ENCODE assay signal across 8 cellular contexts in genomic region chr1:41662061-41662655, GRCh38.
DNase-seq lines count a peak whose midpoint lies in the region; ATAC-seq and TF ChIP-seq lines count a peak whose summit lies in the region.

No MANE protein-coding gene starts in this region.

- H3K27me3 Mint-ChIP-seq in WTC11 (ENCODE audit: low read depth): peaks cover 53% of the 10 kb centered on the region

- TF ChIP-seq CTCF in WTC11 (IDR thresholded peaks at IDR 0.05): no peak

- no peaks in the 10 kb centered on the region for H3K9me3 Mint-ChIP-seq in WTC11

- POLR2A ChIA-PET in WTC11 (lab: Charles Lee): interaction anchor here (0.6 kb wide), 1 partner anchor 1384 kb away, joined by 4 read pairs; no protein-coding TSS in a partner anchor

- in situ Hi-C loops in KBM-7 (cut with MboI; ENCODE audit: low pct_unique_long_range_greater_than_20kb, low sequenced_read_pairs): no loop called here

- DNase-seq in DMS114 treated with DMSO at 0.1 percent for 48 hours (lab: John Stamatoyannopoulos, UW; ENCODE audit: unreplicated experiment): peak; percentile 60
- peak; percentile 68 for DNase-seq in KBM-7
- peak; percentile 53 for DNase-seq in WTC11 (ENCODE audit: low spot score)
- peak in 34 of 61 donors; percentile 9 to 72 (median 32) for DNase-seq in caudate nucleus (lab: John Stamatoyannopoulos, UW)
- DNase-seq in kidney tubule cell (ENCODE audit: low spot score): peak; percentile 66
- DNase-seq in stimulated activated CD4-positive, alpha-beta T cell treated with anti-CD3 and anti-CD28 coated beads, Interleukin-2, amount 100 ng/mL, for 4 hours (ENCODE audit: low read depth): peak; percentile 77

- H3K36me3 Mint-ChIP-seq in WTC11: no peaks in the 10 kb centered on the region

- H3K4me3 Mint-ChIP-seq in WTC11: peak overlapping the region; percentile 39; the same call in 1 of the 2 replicates

- peak overlapping the region; percentile 70 for H3K27ac ChIP-seq in caudate nucleus (ENCODE audit: low read depth, low read length)

- CTCF ChIA-PET in WTC11 (lab: Charles Lee): interaction anchor here (0.8 kb wide), 1 partner anchor 149 kb away, joined by 3 read pairs; no protein-coding TSS in a partner anchor

- no peak overlapping the region for H3K27ac Mint-ChIP-seq in WTC11

- peaks cover 11% of the 10 kb centered on the region for H3K4me1 Mint-ChIP-seq in WTC11

- ATAC-seq in GM21447 (IDR thresholded peaks at IDR 0.05; ENCODE audit: unreplicated experiment): peak; percentile 59
- ATAC-seq in WTC11: peak; percentile 67
- ATAC-seq in HG03457 (IDR thresholded peaks at IDR 0.05; ENCODE audit: unreplicated experiment): no peak

TF ChIP-seq in WTC11, 78 proteins besides CTCF, POLR2A, EP300 and RAD21:
- no peak for TF ChIP-seq NFATC4 (CRISPR knock-in tag; IDR thresholded peaks at IDR 0.05)
- TF ChIP-seq ZBTB43 (CRISPR knock-in tag; IDR thresholded peaks at IDR 0.05): no peak
- TF ChIP-seq CBFB (CRISPR knock-in tag; IDR thresholded peaks at IDR 0.05; ENCODE audit: low read depth): no peak
- TF ChIP-seq MYBL2 (CRISPR knock-in tag; IDR thresholded peaks at IDR 0.05): no peak
- TF ChIP-seq ZNF396 (CRISPR knock-in tag; IDR thresholded peaks at IDR 0.05; ENCODE audit: borderline replicate concordance): no peak
- no peak for TF ChIP-seq ZBTB21 (CRISPR knock-in tag; IDR thresholded peaks at IDR 0.05; ENCODE audit: borderline replicate concordance)
- TF ChIP-seq, protein P1, sequence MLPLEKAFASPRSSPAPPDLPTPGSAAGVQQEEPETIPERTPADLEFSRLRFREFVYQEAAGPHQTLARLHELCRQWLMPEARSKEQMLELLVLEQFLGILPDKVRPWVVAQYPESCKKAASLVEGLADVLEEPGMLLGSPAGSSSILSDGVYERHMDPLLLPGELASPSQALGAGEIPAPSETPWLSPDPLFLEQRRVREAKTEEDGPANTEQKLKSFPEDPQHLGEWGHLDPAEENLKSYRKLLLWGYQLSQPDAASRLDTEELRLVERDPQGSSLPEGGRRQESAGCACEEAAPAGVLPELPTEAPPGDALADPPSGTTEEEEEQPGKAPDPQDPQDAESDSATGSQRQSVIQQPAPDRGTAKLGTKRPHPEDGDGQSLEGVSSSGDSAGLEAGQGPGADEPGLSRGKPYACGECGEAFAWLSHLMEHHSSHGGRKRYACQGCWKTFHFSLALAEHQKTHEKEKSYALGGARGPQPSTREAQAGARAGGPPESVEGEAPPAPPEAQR (CRISPR knock-in tag; IDR thresholded peaks at IDR 0.05): no peak
- no peak for TF ChIP-seq CREB1 (CRISPR knock-in tag; IDR thresholded peaks at IDR 0.05)
- no peak for TF ChIP-seq PRRX2 (CRISPR knock-in tag; IDR thresholded peaks at IDR 0.05)
- TF ChIP-seq, protein P2, sequence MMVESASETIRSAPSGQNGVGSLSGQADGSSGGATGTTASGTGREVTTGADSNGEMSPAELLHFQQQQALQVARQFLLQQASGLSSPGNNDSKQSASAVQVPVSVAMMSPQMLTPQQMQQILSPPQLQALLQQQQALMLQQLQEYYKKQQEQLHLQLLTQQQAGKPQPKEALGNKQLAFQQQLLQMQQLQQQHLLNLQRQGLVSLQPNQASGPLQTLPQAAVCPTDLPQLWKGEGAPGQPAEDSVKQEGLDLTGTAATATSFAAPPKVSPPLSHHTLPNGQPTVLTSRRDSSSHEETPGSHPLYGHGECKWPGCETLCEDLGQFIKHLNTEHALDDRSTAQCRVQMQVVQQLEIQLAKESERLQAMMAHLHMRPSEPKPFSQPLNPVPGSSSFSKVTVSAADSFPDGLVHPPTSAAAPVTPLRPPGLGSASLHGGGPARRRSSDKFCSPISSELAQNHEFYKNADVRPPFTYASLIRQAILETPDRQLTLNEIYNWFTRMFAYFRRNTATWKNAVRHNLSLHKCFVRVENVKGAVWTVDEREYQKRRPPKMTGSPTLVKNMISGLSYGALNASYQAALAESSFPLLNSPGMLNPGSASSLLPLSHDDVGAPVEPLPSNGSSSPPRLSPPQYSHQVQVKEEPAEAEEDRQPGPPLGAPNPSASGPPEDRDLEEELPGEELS (CRISPR knock-in tag; IDR thresholded peaks at IDR 0.05): no peak
- TF ChIP-seq STAT6 (CRISPR knock-in tag; conservative IDR thresholded peaks at IDR 0.05; ENCODE audit: low read depth): no peak
- TF ChIP-seq, protein P3, sequence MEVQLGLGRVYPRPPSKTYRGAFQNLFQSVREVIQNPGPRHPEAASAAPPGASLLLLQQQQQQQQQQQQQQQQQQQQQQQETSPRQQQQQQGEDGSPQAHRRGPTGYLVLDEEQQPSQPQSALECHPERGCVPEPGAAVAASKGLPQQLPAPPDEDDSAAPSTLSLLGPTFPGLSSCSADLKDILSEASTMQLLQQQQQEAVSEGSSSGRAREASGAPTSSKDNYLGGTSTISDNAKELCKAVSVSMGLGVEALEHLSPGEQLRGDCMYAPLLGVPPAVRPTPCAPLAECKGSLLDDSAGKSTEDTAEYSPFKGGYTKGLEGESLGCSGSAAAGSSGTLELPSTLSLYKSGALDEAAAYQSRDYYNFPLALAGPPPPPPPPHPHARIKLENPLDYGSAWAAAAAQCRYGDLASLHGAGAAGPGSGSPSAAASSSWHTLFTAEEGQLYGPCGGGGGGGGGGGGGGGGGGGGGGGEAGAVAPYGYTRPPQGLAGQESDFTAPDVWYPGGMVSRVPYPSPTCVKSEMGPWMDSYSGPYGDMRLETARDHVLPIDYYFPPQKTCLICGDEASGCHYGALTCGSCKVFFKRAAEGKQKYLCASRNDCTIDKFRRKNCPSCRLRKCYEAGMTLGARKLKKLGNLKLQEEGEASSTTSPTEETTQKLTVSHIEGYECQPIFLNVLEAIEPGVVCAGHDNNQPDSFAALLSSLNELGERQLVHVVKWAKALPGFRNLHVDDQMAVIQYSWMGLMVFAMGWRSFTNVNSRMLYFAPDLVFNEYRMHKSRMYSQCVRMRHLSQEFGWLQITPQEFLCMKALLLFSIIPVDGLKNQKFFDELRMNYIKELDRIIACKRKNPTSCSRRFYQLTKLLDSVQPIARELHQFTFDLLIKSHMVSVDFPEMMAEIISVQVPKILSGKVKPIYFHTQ (CRISPR knock-in tag; IDR thresholded peaks at IDR 0.05): no peak
- TF ChIP-seq JUN (CRISPR knock-in tag; IDR thresholded peaks at IDR 0.05): no peak
